Comparison of ENCODE assay signal across 12 cellular contexts in the genomic region with DNA sequence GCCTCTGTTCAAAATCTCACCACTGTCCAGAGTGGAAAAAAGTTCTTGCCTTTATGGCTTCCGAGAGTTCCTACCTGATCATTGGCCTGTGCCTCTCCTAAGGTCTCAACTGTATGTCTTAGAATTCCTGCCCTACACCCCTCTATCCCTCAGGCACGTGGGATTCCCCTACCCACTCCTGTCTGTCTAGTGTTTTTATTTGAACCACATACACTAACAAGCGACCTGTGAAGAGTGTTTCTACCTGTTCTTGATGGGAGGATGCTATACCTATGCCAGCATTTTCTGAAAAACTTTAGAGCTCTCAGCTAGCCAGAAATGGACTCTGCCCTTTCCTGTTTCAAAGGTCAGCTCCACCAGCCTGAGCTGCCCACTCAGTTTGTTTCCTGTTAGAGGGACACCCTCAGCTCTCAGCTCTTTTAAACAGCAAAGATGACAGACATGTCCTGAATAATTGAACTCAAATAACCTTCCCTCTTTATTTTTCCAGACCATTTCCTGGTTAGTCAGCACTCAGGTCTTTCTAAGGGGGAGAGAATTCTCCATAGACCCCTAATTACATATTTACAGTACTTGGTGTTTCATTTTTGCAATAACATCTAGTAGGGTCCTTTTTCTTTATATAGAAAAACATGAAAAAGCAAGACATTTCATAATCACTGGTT.
A peak's percentile ranks its signal among the peaks of the same experiment; 100 is the strongest.
DNase-seq lines count a peak whose midpoint lies in the region; ATAC-seq and TF ChIP-seq lines count a peak whose summit lies in the region.
"Had no signal": no experiment of that assay in that cellular context is flagged by ENCODE, and none has a peak within 500 bp of the region (broad histone marks: within the 10 kb centered on the region; RNA-seq: fewer than 3 reads in every experiment).

No MANE protein-coding gene starts in this region.

- no peaks in the 10 kb centered on the region for H3K9me3 Mint-ChIP-seq in Calu3 (ENCODE audit: low read depth, unreplicated experiment)
- H3K9me3 Mint-ChIP-seq: CD4-positive, alpha-beta T cell had no signal

- no peak overlapping the region for H3K4me3 ChIP-seq in PC-9
- H3K4me3 ChIP-seq in right cardiac atrium (ENCODE audit: low read length), result no peak overlapping the region

- H3K27ac Mint-ChIP-seq in Calu3 (ENCODE audit: unreplicated experiment), result peak overlapping the region; percentile 89
- H3K27ac Mint-ChIP-seq: CD4-positive, alpha-beta T cell had no signal

- WGBS in right cardiac atrium, result 66% methylated on average over 3 of the region's 3 CpGs

- H3K9me2 ChIP-seq in PC-9 (ENCODE audit: insufficient read depth), result no peaks in the 10 kb centered on the region

- peaks cover 53% of the 10 kb centered on the region for H3K4me1 Mint-ChIP-seq in Calu3 (ENCODE audit: low read depth, unreplicated experiment)

- H3F3A ChIP-seq in PC-9 (ENCODE audit: insufficient read depth, low read depth), result peaks cover 60% of the 10 kb centered on the region

- peak; percentile 49 to 63 for ATAC-seq in right cardiac atrium
- no peak for ATAC-seq in GM19324 (IDR thresholded peaks at IDR 0.05; ENCODE audit: low FRiP score, unreplicated experiment)
- ATAC-seq in HG02759 (IDR thresholded peaks at IDR 0.05; ENCODE audit: unreplicated experiment), result no peak
- no peak for ATAC-seq in GM21423 (IDR thresholded peaks at IDR 0.05; ENCODE audit: unreplicated experiment)
- ATAC-seq: esophagus mucosa had no signal

- 0 out of 2 replicates have a peak, but pooled peaks cover 13% of the 10 kb centered on the region for H3K36me3 ChIP-seq in PC-9 (ENCODE audit: low read depth)

- DNase-seq in Calu3, result no peak
- peak; percentile 55 to 96 for DNase-seq in PC-9
- DNase-seq in right cardiac atrium, result no peak
- DNase-seq in pulmonary artery endothelial cell (ENCODE audit: low read depth, low spot score), result peak; percentile 57
- DNase-seq in NOMO-1 treated with dmso at 0.1 percent for 144 hours (lab: John Stamatoyannopoulos, UW; ENCODE audit: unreplicated experiment), result no peak
- DNase-seq: CD4-positive, alpha-beta T cell; stimulated activated naive CD4-positive, alpha-beta T cell; SW 1271 had no signal

- no peaks in the 10 kb centered on the region for H4K20me1 ChIP-seq in PC-9 (ENCODE audit: insufficient read depth)

- BruUV-seq in Calu3 (replicated peaks; lab: Mats Ljungman, UMichigan) (no TSS peak), PC-9 (replicated peaks; lab: Mats Ljungman, UMichigan) (no TSS peak)

- no peak overlapping the region for H2AFZ ChIP-seq in PC-9

- POLR2A ChIA-PET in PC-9 (lab: Charles Lee; ENCODE audit: unreplicated experiment), result interaction anchor here (0.6 to 1.0 kb wide), 7 partner anchors 8 to 180 kb away, joined by 4 to 22 read pairs (median 4); no protein-coding TSS in a partner anchor

- H3K4me1 ChIP-seq in PC-9 (replicated peaks; ENCODE audit: insufficient read depth), result peaks cover 71% of the 10 kb centered on the region
- H3K4me1 ChIP-seq in right cardiac atrium (ENCODE audit: control insufficient read depth, insufficient read depth, low read length), result peaks cover 12% of the 10 kb centered on the region

- H3K36me3 Mint-ChIP-seq in Calu3 (ENCODE audit: insufficient read depth, unreplicated experiment), result peaks cover 5% of the 10 kb centered on the region

- H3K4me3 Mint-ChIP-seq in Calu3 (ENCODE audit: low read depth, unreplicated experiment), result peak overlapping the region; percentile 45
- H3K4me3 Mint-ChIP-seq: CD4-positive, alpha-beta T cell had no signal

- H3K27me3 Mint-ChIP-seq in Calu3 (ENCODE audit: unreplicated experiment), result no peaks in the 10 kb centered on the region
- H3K27me3 Mint-ChIP-seq: CD4-positive, alpha-beta T cell had no signal

- H3K9me3 ChIP-seq in PC-9 (ENCODE audit: insufficient read depth, low read depth), result peaks cover 3% of the 10 kb centered on the region; the same call in 1 of the 2 replicates
- H3K9me3 ChIP-seq in right cardiac atrium (ENCODE audit: control insufficient read depth, low read length), result no peaks in the 10 kb centered on the region

- H3K27me3 ChIP-seq in PC-9 (ENCODE audit: insufficient read depth, low read depth) (no peaks in the 10 kb centered on the region), right cardiac atrium (ENCODE audit: control insufficient read depth, insufficient read depth) (no peaks in the 10 kb centered on the region)

- peak overlapping the region; percentile 58 for H3K4me2 ChIP-seq in PC-9

- CTCF ChIA-PET in Calu3 (lab: Charles Lee) (interaction anchor here (0.9 kb wide), 2 partner anchors 9 to 20 kb away, joined by 3 read pairs; no protein-coding TSS in a partner anchor), PC-9 (lab: Charles Lee) (no interaction called here)

- peaks cover 8% of the 10 kb centered on the region for H3K79me2 ChIP-seq in PC-9 (ENCODE audit: low read depth)

- TF ChIP-seq CTCF in Calu3 (IDR thresholded peaks at IDR 0.05; ENCODE audit: unreplicated experiment) (no peak), PC-9 (conservative IDR thresholded peaks at IDR 0.05) (no peak)

- intact Hi-C loops in Calu3 (cut with micrococcal nuclease; ENCODE audit: unreplicated experiment), result no loop called here
- intact Hi-C loops in PC-9 (cut with micrococcal nuclease; ENCODE audit: unreplicated experiment), result no loop called here
- intact Hi-C loops in right cardiac atrium (cut with DNase I), result no loop called here

- H3K27ac ChIP-seq in PC-9, result peak overlapping the region; percentile 92
- H3K27ac ChIP-seq in right cardiac atrium (ENCODE audit: low read length), result peak overlapping the region; percentile 13

Comparison
In these comparisons a context has a peak if more than half of its experiments do, and no peak if none do; other contexts are left out.
1. DNase-seq: peak in PC-9 (2 of 2) and pulmonary artery endothelial cell (single experiment); none in Calu3 (single experiment), right cardiac atrium (0 of 3) and NOMO-1 treated with dmso at 0.1 percent for 144 hours (single experiment).
2. ATAC-seq: peak in right cardiac atrium (2 of 2); none in GM19324 (single experiment), HG02759 (single experiment) and GM21423 (single experiment).